Comparison of ENCODE assay signal across 5 cellular contexts in the genomic region with DNA sequence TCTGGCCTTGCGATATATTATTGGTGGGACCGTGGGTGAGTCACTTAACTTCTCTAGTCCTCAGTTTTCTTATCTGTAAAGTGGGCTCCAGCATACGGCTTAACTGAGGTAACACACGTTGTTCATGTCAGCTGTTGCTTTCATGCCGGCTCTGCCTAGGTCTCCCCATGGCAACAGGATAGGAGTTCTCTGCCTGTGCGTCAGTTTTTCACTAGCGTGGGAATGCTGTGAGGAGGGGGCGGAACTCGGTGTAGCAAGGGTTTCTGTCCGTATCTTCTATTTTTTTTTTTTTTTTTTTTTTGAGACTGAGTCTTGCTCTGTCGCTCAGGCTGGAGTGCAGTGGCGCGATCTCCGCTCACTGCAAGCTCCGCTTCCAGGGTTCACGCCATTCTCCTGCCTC.
"Had no signal": no experiment of that assay in that cellular context is flagged by ENCODE, and none has a peak within 500 bp of the region (broad histone marks: within the 10 kb centered on the region; RNA-seq: fewer than 3 reads in every experiment).

No MANE protein-coding gene starts in this region.

- FAIRE-seq: HepG2, HTR-8/SVneo, K562 had no signal

- DNase-seq: IMR-90 had no signal

- H3K4me3 ChIP-seq: K562 had no signal

- H3K27ac ChIP-seq: HL-60 had no signal
